ENCODE assay signal across 8 cellular contexts in genomic region chr11:6474423-6474792, GRCh38. TPM values are rescaled to one million over a fixed set of nuclear protein-coding genes. Genes with fewer than 3 reads are reported as not detected.
A peak's percentile ranks its signal among the peaks of the same experiment; 100 is the strongest.
DNase-seq lines count a peak whose midpoint lies in the region; ATAC-seq and TF ChIP-seq lines count a peak whose summit lies in the region.

No MANE protein-coding gene starts in this region.

- no peaks in the 10 kb centered on the region for H3K9me3 ChIP-seq in BE2C

- DNase-seq in BE2C, result no peak
- peak; percentile 26 for DNase-seq in NAMALWA (ENCODE audit: low spot score)
- no peak for DNase-seq in dorsolateral prefrontal cortex
- DNase-seq in amygdala (lab: John Stamatoyannopoulos, UW), result no peak
- DNase-seq in activated CD4-positive, alpha-beta T cell treated with anti-CD3 and anti-CD28 coated beads for 1 hour, result no peak

- peaks cover 31% of the 10 kb centered on the region for H3K4me1 Mint-ChIP-seq in nephron

- H3K27ac ChIP-seq in dorsolateral prefrontal cortex, result peak overlapping the region; percentile 30 to 99 (median 93)

- H3K36me3 ChIP-seq in BE2C, result no peaks in the 10 kb centered on the region

- TF ChIP-seq CTCF in BE2C (IDR thresholded peaks at IDR 0.05; ENCODE audit: low read depth, low read length) (no peak), dorsolateral prefrontal cortex (IDR thresholded peaks at IDR 0.05 in 54 of 56, conservative IDR thresholded peaks at IDR 0.05 in 2 of 56; ENCODE audit: low read depth in 1 of 56, partially characterized antibody in 56 of 56) (no peak), nephron (IDR thresholded peaks at IDR 0.05; ENCODE audit: unreplicated experiment in 3 of 3) (no peak)

- peak overlapping the region; percentile 93 to 98 (median 94) for H3K27ac Mint-ChIP-seq in nephron

- no peaks in the 10 kb centered on the region for H3K9me3 Mint-ChIP-seq in nephron

- no peak for ATAC-seq in GM18873 (IDR thresholded peaks at IDR 0.05; ENCODE audit: low FRiP score, unreplicated experiment)
- no peak for ATAC-seq in GM18861 (IDR thresholded peaks at IDR 0.05; ENCODE audit: unreplicated experiment)

- peaks cover 23% of the 10 kb centered on the region for H3K36me3 Mint-ChIP-seq in nephron (ENCODE audit: low read depth)

- H3K27me3 Mint-ChIP-seq in nephron (ENCODE audit: low read depth), result no peaks in the 10 kb centered on the region

- H3K27me3 ChIP-seq in BE2C, result no peaks in the 10 kb centered on the region
- H3K27me3 ChIP-seq in dorsolateral prefrontal cortex, result no peaks in the 10 kb centered on the region

- H3K4me3 ChIP-seq in BE2C (ENCODE audit: low read depth, low read length) (peak overlapping the region; percentile 57), dorsolateral prefrontal cortex (peak overlapping the region; percentile 50 to 95 (median 83))

- peak overlapping the region; percentile 85 to 90 (median 90) for H3K4me3 Mint-ChIP-seq in nephron

- peaks cover 3% of the 10 kb centered on the region for H3K4me1 ChIP-seq in BE2C

- intact Hi-C loops in dorsolateral prefrontal cortex (cut with DNase I), result no loop called here

RNA-seq across cellular contexts. Expression of gene TRIM3, which starts 0.7 kb away (rescaled TPM):
- 19.9 TPM for polyA plus RNA-seq in BE2C (2012; ENCODE audit: insufficient read depth, insufficient read length, low read depth)
- total RNA-seq in dorsolateral prefrontal cortex, result 10 to 100 TPM; 35.0 to 77.7 (median 55.7) TPM

RNA-seq across cellular contexts. Expression of gene ARFIP2, which starts 6.7 kb away (rescaled TPM):
- 40.8 TPM for polyA plus RNA-seq in BE2C (2012; ENCODE audit: insufficient read depth, insufficient read length, low read depth)
- 10 to 100 TPM; 36.5 to 66.3 (median 51.4) TPM for total RNA-seq in dorsolateral prefrontal cortex

RNA-seq across cellular contexts. Expression of gene TIMM10B, which starts 6.9 kb away (rescaled TPM):
- 57.0 TPM for polyA plus RNA-seq in BE2C (2012; ENCODE audit: insufficient read depth, insufficient read length, low read depth)
- total RNA-seq in dorsolateral prefrontal cortex, result 10 to 100 TPM; 39.2 to 73.5 (median 47.7) TPM

RNA-seq across cellular contexts. Expression of gene DNHD1, which starts 22.7 kb away (rescaled TPM):
- 7.2 TPM for polyA plus RNA-seq in BE2C (2012; ENCODE audit: insufficient read depth, insufficient read length, low read depth)
- total RNA-seq in dorsolateral prefrontal cortex, result 10 to 100 TPM; 18.4 to 68.1 (median 34.5) TPM

RNA-seq across cellular contexts. Expression of gene HPX, which starts 33.6 kb away (rescaled TPM):
- 2.1 TPM for polyA plus RNA-seq in BE2C (2012; ENCODE audit: insufficient read depth, insufficient read length, low read depth)
- 10 to 100 TPM in 1 of 120 experiments, 1 to 10 TPM in 102, under 1 TPM in 13, not detected in 4; 0.59 to 18.6 (median 2.3) TPM for total RNA-seq in dorsolateral prefrontal cortex
